ENCODE assay signal across 8 cellular contexts in genomic region chr1:49627781-49628180, GRCh38.
"Had no signal": no experiment of that assay in that cellular context is flagged by ENCODE, and none has a peak within 500 bp of the region (broad histone marks: within the 10 kb centered on the region; RNA-seq: fewer than 3 reads in every experiment).

No MANE protein-coding gene starts in this region.

- DNase-seq: GM23248, GOT3, H7, HFFc6 had no signal

- H3K36me3 ChIP-seq: HAP-1 had no signal

- H3K9me3 ChIP-seq: HAP-1 had no signal

- H3K4me3 ChIP-seq: GM23248, HAP-1 had no signal

- ATAC-seq: HCT116, HepG2 had no signal

- H3K4me1 ChIP-seq: HAP-1 had no signal

- H3K27ac ChIP-seq: GM23248, HL-60 had no signal
